ENCODE assay signal across 10 cellular contexts in the genomic region with DNA sequence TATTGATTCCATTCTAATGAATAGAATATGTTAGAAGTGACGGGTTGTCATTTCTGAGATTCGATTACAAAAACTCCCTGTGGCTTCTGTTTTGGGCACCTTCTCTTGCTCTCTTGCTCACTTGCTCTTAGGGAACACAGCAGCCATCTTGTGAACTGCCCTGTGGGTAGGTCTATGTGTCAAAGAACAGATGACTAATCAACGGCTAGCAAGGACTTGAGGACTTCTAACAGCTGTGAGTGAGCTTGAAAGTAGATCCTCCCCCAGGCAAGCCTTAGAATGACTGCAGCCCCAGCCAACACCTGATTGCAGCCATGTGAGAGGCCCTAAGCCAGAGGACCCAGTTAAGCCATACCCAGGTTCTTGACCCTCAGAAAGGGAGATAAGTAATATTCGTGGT. TPM values are rescaled to one million over a fixed set of nuclear protein-coding genes. Genes with fewer than 3 reads are reported as not detected.
DNase-seq lines count a peak whose midpoint lies in the region; ATAC-seq and TF ChIP-seq lines count a peak whose summit lies in the region.
"Had no signal": no experiment of that assay in that cellular context is flagged by ENCODE, and none has a peak within 500 bp of the region (broad histone marks: within the 10 kb centered on the region; RNA-seq: fewer than 3 reads in every experiment).

No MANE protein-coding gene starts in this region.

- TF ChIP-seq CTCF in GM12864 (IDR thresholded peaks at IDR 0.05; ENCODE audit: low read depth, low read length, missing control alignments) (no peak), neural crest cell (conservative IDR thresholded peaks at IDR 0.05) (no peak), mucosa of descending colon (IDR thresholded peaks at IDR 0.05) (no peak)

- DNase-seq in GM12864 (ENCODE audit: low read depth) = peak; percentile 35
- peak; percentile 76 for DNase-seq in M059J (ENCODE audit: low read depth)
- no peak for DNase-seq in neural crest cell (ENCODE audit: low read depth, low spot score)
- DNase-seq in OCI-M2 (lab: John Stamatoyannopoulos, UW; ENCODE audit: unreplicated experiment) = no peak
- DNase-seq in effector CD4-positive, alpha-beta T cell = no peak
- no peak for DNase-seq in mucosa of descending colon
- DNase-seq: KBM-7 had no signal

- H3K4me3 ChIP-seq in GM12864 (ENCODE audit: low read depth, low read length) (no peak overlapping the region), mucosa of descending colon (no peak overlapping the region)

- no peaks in the 10 kb centered on the region for H3K36me3 ChIP-seq in mucosa of descending colon (ENCODE audit: low read depth)

- intact Hi-C loops in mucosa of descending colon (cut with DNase I, micrococcal nuclease) = no loop called here

- no peaks in the 10 kb centered on the region for H3K9me3 Mint-ChIP-seq in activated naive CD8-positive, alpha-beta T cell (ENCODE audit: low read depth)
- no peaks in the 10 kb centered on the region for H3K9me3 Mint-ChIP-seq in neural crest cell
- H3K9me3 Mint-ChIP-seq: memory B cell had no signal

- peak overlapping the region; percentile 18 for H3K27ac Mint-ChIP-seq in activated naive CD8-positive, alpha-beta T cell
- H3K27ac Mint-ChIP-seq in neural crest cell (ENCODE audit: unreplicated experiment) = peak overlapping the region; percentile 54
- H3K27ac Mint-ChIP-seq: memory B cell had no signal

- no peaks in the 10 kb centered on the region for H3K27me3 Mint-ChIP-seq in activated naive CD8-positive, alpha-beta T cell
- no peaks in the 10 kb centered on the region for H3K27me3 Mint-ChIP-seq in neural crest cell (ENCODE audit: low read depth)
- H3K27me3 Mint-ChIP-seq: memory B cell had no signal

- no peak overlapping the region for H3K4me3 Mint-ChIP-seq in activated naive CD8-positive, alpha-beta T cell
- H3K4me3 Mint-ChIP-seq in neural crest cell = no peak overlapping the region
- H3K4me3 Mint-ChIP-seq: memory B cell had no signal

- peaks cover 7% of the 10 kb centered on the region for H3K36me3 Mint-ChIP-seq in activated naive CD8-positive, alpha-beta T cell
- no peaks in the 10 kb centered on the region for H3K36me3 Mint-ChIP-seq in neural crest cell (ENCODE audit: low read depth)

- H3K9me3 ChIP-seq in mucosa of descending colon = no peaks in the 10 kb centered on the region

- H3K4me1 ChIP-seq in mucosa of descending colon (ENCODE audit: low read depth) = peaks cover 5% of the 10 kb centered on the region

- ATAC-seq in HG03280 (IDR thresholded peaks at IDR 0.05; ENCODE audit: unreplicated experiment) (no peak), mucosa of descending colon (no peak)

- peaks cover 49% of the 10 kb centered on the region for H3K4me1 Mint-ChIP-seq in activated naive CD8-positive, alpha-beta T cell (ENCODE audit: low read depth)
- H3K4me1 Mint-ChIP-seq in neural crest cell = peaks cover 6% of the 10 kb centered on the region

RNA-seq across cellular contexts. Expression of gene AZIN2, which starts 49.3 kb away (rescaled TPM):
- total RNA-seq in M059J (2014; rRNA removed; shearing (Covaris generic)) = 0.20 and 2.8 TPM in 2 replicates
- total RNA-seq in neural crest cell (8.1 and 9.7 TPM in 2 replicates), mucosa of descending colon (10 to 100 TPM; 13.8 to 36.5 (median 19.0) TPM)

RNA-seq across cellular contexts. Expression of gene TRIM62, which starts 51.5 kb away (rescaled TPM):
- total RNA-seq in M059J (2014; rRNA removed; shearing (Covaris generic)) = 14.4 and 15.6 TPM in 2 replicates
- total RNA-seq in neural crest cell (8.6 and 8.8 TPM in 2 replicates), mucosa of descending colon (1 to 10 TPM; 5.0 to 9.3 (median 5.2) TPM)

Comparison
In these comparisons a context has a peak if more than half of its experiments do, and no peak if none do; other contexts are left out.
1. DNase-seq: peak in GM12864 (single experiment) and M059J (single experiment); none in neural crest cell (single experiment), OCI-M2 (single experiment), effector CD4-positive, alpha-beta T cell (single experiment) and mucosa of descending colon (0 of 3).